ENCODE assay signal across 17 cellular contexts in the genomic region with DNA sequence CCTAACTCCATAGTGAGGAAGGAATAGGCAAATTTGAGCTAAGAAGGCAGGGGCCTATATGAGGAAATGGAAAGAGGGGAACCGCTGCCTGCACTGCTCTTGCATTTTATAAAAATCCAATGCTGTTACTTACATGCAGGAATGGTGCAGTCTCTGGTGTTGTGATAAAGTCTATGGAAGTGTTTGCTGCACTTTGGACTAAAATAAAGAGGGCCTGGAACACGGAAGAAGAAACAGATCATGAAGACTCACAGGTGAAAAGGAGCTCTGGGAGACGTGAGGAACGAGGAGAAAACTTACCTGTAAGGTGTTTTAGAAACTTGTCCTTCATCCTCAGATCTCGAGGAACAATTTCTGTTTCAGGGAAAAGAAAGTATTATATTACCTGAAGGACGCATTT. TPM values are rescaled to one million over a fixed set of nuclear protein-coding genes. Genes with fewer than 3 reads are reported as not detected.
A peak's percentile ranks its signal among the peaks of the same experiment; 100 is the strongest.
DNase-seq lines count a peak whose midpoint lies in the region; ATAC-seq, FAIRE-seq and TF ChIP-seq lines count a peak whose summit lies in the region.
"Had no signal": no experiment of that assay in that cellular context is flagged by ENCODE, and none has a peak within 500 bp of the region (broad histone marks: within the 10 kb centered on the region; RNA-seq: fewer than 3 reads in every experiment).

No MANE protein-coding gene starts in this region.

- no peak for DNase-seq in CD4-positive, alpha-beta memory T cell
- DNase-seq in astrocyte (ENCODE audit: low read depth) (no peak), mesothelial cell of epicardium (ENCODE audit: low spot score in 2 of 2, unreplicated experiment in 2 of 2) (no peak)
- DNase-seq: activated effector memory CD4-positive, alpha-beta T cell treated with Interleukin-2 at 50 U/mL for 16 hours; hippocampal formation; NCI-H2171; NCI-H69; OCI-M1; SIG-M5; stimulated activated CD4-positive, alpha-beta T cell treated with anti-CD3 and anti-CD28 coated beads, Interleukin-2, amount 100 ng/mL, for 24 hours; T-helper 9 cell had no signal

- H3K9me3 ChIP-seq in CD4-positive, alpha-beta memory T cell (ENCODE audit: control insufficient read depth in 1 of 2, low read length in 2 of 2), result no peaks in the 10 kb centered on the region
- no peaks in the 10 kb centered on the region for H3K9me3 ChIP-seq in astrocyte (ENCODE audit: insufficient read depth, low read depth, low read length)

- FAIRE-seq in astrocyte (lab: Jason Lieb, UNC), result peak; percentile 26

- H3K9ac ChIP-seq in astrocyte (ENCODE audit: low read length), result no peak overlapping the region

- CTCF ChIA-PET in CD4-positive, alpha-beta memory T cell (lab: Charles Lee; ENCODE audit: partially characterized antibody), result interaction anchor here (1.1 kb wide), 1 partner anchor 13 kb away, joined by 3 read pairs; no protein-coding TSS in a partner anchor

- no peak for ATAC-seq in GM21367 (IDR thresholded peaks at IDR 0.05; ENCODE audit: unreplicated experiment)
- no peak for ATAC-seq in GM21360 (IDR thresholded peaks at IDR 0.05; ENCODE audit: unreplicated experiment)
- no peak for ATAC-seq in HG03342 (IDR thresholded peaks at IDR 0.05; ENCODE audit: unreplicated experiment)
- ATAC-seq: activated CD4-positive, CD25-positive, alpha-beta regulatory T cell treated with anti-CD3 and anti-CD28 coated beads, Interleukin-2, amount 50 U/mL, for 24 hours had no signal

- peaks cover 18% of the 10 kb centered on the region for H3K4me1 ChIP-seq in CD4-positive, alpha-beta memory T cell (ENCODE audit: insufficient read depth, low read length)
- peaks cover 29% of the 10 kb centered on the region for H3K4me1 ChIP-seq in astrocyte (ENCODE audit: insufficient read depth, low read length)

- peaks cover 13 to 24% of the 10 kb centered on the region in 2 donors for H3K27me3 Mint-ChIP-seq in CD4-positive, alpha-beta memory T cell
- H3K27me3 Mint-ChIP-seq in astrocyte (ENCODE audit: low read depth, unreplicated experiment), result peaks cover 11% of the 10 kb centered on the region
- H3K27me3 Mint-ChIP-seq in mesothelial cell of epicardium (ENCODE audit: low read depth), result peaks cover 56% of the 10 kb centered on the region

- H3K9me3 Mint-ChIP-seq in CD4-positive, alpha-beta memory T cell, result no peaks in the 10 kb centered on the region
- H3K9me3 Mint-ChIP-seq in astrocyte (ENCODE audit: unreplicated experiment), result no peaks in the 10 kb centered on the region
- H3K9me3 Mint-ChIP-seq in mesothelial cell of epicardium, result no peaks in the 10 kb centered on the region

- POLR2A ChIA-PET in CD4-positive, alpha-beta memory T cell (lab: Charles Lee; ENCODE audit: partially characterized antibody), result interaction anchor here (0.8 kb wide), 1 partner anchor 17 kb away, joined by 3 read pairs; no protein-coding TSS in a partner anchor

- peak overlapping the region; percentile 6 for H3K4me2 ChIP-seq in astrocyte (ENCODE audit: low read length)

- H3K27me3 ChIP-seq in CD4-positive, alpha-beta memory T cell (ENCODE audit: insufficient read depth, low read length), result peaks cover 13% of the 10 kb centered on the region
- peaks cover 10% of the 10 kb centered on the region for H3K27me3 ChIP-seq in astrocyte (ENCODE audit: insufficient read depth, low read length)

- H3K79me2 ChIP-seq in astrocyte (ENCODE audit: insufficient read depth, low read length), result no peaks in the 10 kb centered on the region

- H3K4me1 Mint-ChIP-seq in CD4-positive, alpha-beta memory T cell, result peaks cover 4 to 18% (median 9%) of the 10 kb centered on the region in 4 donors
- H3K4me1 Mint-ChIP-seq in astrocyte (ENCODE audit: low read depth, unreplicated experiment) (peaks cover 21% of the 10 kb centered on the region), mesothelial cell of epicardium (peaks cover 14% of the 10 kb centered on the region)

- no peak overlapping the region for H3K27ac Mint-ChIP-seq in CD4-positive, alpha-beta memory T cell
- H3K27ac Mint-ChIP-seq in astrocyte (ENCODE audit: unreplicated experiment) (no peak overlapping the region), mesothelial cell of epicardium (no peak overlapping the region)

- H3K36me3 ChIP-seq in CD4-positive, alpha-beta memory T cell (ENCODE audit: insufficient read depth, low read length), result peaks cover 6% of the 10 kb centered on the region
- peaks cover 8% of the 10 kb centered on the region for H3K36me3 ChIP-seq in astrocyte (ENCODE audit: insufficient read depth, low read length)

- no peak overlapping the region for H3K27ac ChIP-seq in CD4-positive, alpha-beta memory T cell (ENCODE audit: low read depth, low read length)
- no peak overlapping the region for H3K27ac ChIP-seq in astrocyte (ENCODE audit: low read depth, low read length)

- H3K4me3 ChIP-seq in CD4-positive, alpha-beta memory T cell (ENCODE audit: low read length in 2 of 2), result no peak overlapping the region
- H3K4me3 ChIP-seq in astrocyte (ENCODE audit: insufficient read depth, low read depth, low read length), result no peak overlapping the region

- H3K4me3 Mint-ChIP-seq in CD4-positive, alpha-beta memory T cell, result peak overlapping the region in 5 of 8 donors; percentile 6 to 67 (median 47)
- H3K4me3 Mint-ChIP-seq in astrocyte (ENCODE audit: unreplicated experiment) (peak overlapping the region; percentile 13), mesothelial cell of epicardium (peak overlapping the region; percentile 10)

- intact Hi-C loops in CD4-positive, alpha-beta memory T cell (cut with micrococcal nuclease), result no loop called here

- TF ChIP-seq CTCF in astrocyte (IDR thresholded peaks at IDR 0.05; ENCODE audit: insufficient read depth, low read depth, low read length) (no peak), mesothelial cell of epicardium (IDR thresholded peaks at IDR 0.05; ENCODE audit: unreplicated experiment) (no peak)

- peaks cover 16 to 28% of the 10 kb centered on the region in 2 donors for H3K36me3 Mint-ChIP-seq in CD4-positive, alpha-beta memory T cell
- H3K36me3 Mint-ChIP-seq in astrocyte (ENCODE audit: low read depth, unreplicated experiment), result peaks cover 8% of the 10 kb centered on the region
- peaks cover 2% of the 10 kb centered on the region for H3K36me3 Mint-ChIP-seq in mesothelial cell of epicardium

- H4K20me1 ChIP-seq in astrocyte (ENCODE audit: insufficient read depth, low read length), result peaks cover 8% of the 10 kb centered on the region

- H2AFZ ChIP-seq in astrocyte (ENCODE audit: low read depth, low read length), result no peak overlapping the region

RNA-seq across cellular contexts. Expression of a gene that starts 1.9 kb away (rescaled TPM):
- not detected for total RNA-seq in CD4-positive, alpha-beta memory T cell
- not detected for polyA plus RNA-seq in CD4-positive, alpha-beta memory T cell
- total RNA-seq in astrocyte (1.3 and 1.5 TPM in 2 replicates), mesothelial cell of epicardium (0.50 to 1.4 TPM (median 1.1 TPM) in 3 replicates)
- total RNA-seq: HT1080, mononuclear cell had no signal

RNA-seq across cellular contexts. Expression of a gene that starts 21.2 kb away (rescaled TPM):
- 10 to 100 TPM; 90.1 to 91.6 TPM for total RNA-seq in CD4-positive, alpha-beta memory T cell
- polyA plus RNA-seq in CD4-positive, alpha-beta memory T cell, result 100 to 1,000 TPM; 147 to 215 TPM
- total RNA-seq in astrocyte (99.1 and 114 TPM in 2 replicates), mesothelial cell of epicardium (113 to 118 TPM (median 116 TPM) in 3 replicates)

RNA-seq across cellular contexts. Expression of a gene that starts 22.2 kb away (rescaled TPM):
- total RNA-seq in CD4-positive, alpha-beta memory T cell, result 10 to 100 TPM; 69.5 to 71.4 TPM
- polyA plus RNA-seq in CD4-positive, alpha-beta memory T cell, result 10 to 100 TPM; 38.0 to 41.3 TPM
- total RNA-seq in astrocyte (23.0 and 27.3 TPM in 2 replicates), mesothelial cell of epicardium (77.6 to 85.8 TPM (median 84.2 TPM) in 3 replicates)
